Comparison of ENCODE assay signal across 18 cellular contexts in the genomic region with DNA sequence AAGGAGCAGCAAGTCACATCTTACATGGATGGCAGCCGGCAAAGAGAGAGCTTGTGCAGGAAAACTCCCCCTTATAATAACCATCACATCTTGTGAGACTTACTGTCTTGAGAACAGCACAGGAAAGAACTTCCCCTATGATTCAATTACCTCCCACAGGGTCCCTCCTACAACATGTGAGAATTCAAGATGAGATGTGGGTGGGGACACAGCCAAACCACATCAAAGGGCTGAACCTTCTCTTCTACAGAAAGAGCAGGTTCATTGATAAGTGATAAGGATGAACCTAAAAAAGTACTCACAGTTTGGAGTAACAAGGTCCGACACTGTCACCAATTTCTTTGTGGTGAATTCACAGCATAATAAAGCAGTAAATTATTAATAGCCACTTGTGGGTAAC.
DNase-seq lines count a peak whose midpoint lies in the region; ATAC-seq and TF ChIP-seq lines count a peak whose summit lies in the region.
"Had no signal": no experiment of that assay in that cellular context is flagged by ENCODE, and none has a peak within 500 bp of the region (broad histone marks: within the 10 kb centered on the region; RNA-seq: fewer than 3 reads in every experiment).

No MANE protein-coding gene starts in this region.

- H3K4me2 ChIP-seq in DND-41 (ENCODE audit: insufficient read depth, low read length), result no peak overlapping the region

- H3K4me1 ChIP-seq in DND-41 (ENCODE audit: insufficient read depth, low read length) (no peaks in the 10 kb centered on the region), HEK293 (ENCODE audit: control insufficient read depth, insufficient read depth, low read length) (no peaks in the 10 kb centered on the region), gastroesophageal sphincter (no peaks in the 10 kb centered on the region)
- H3K4me1 ChIP-seq: esophagus squamous epithelium, left ventricle myocardium inferior, parathyroid adenoma, Peyer's patch, upper lobe of right lung had no signal

- CTCF ChIA-PET in HEK293 (lab: Yijun Ruan, JAX), result no interaction called here

- H3K9me3 ChIP-seq in DND-41 (ENCODE audit: insufficient read depth, low read length, severe bottlenecking) (no peaks in the 10 kb centered on the region), HEK293 (ENCODE audit: control insufficient read depth, insufficient read depth, low read depth, low read length) (no peaks in the 10 kb centered on the region), gastroesophageal sphincter (no peaks in the 10 kb centered on the region)
- H3K9me3 ChIP-seq: esophagus squamous epithelium, left ventricle myocardium inferior, Peyer's patch, upper lobe of right lung had no signal

- H3K27me3 ChIP-seq in DND-41 (ENCODE audit: insufficient read depth, low read length, poor library complexity) (no peaks in the 10 kb centered on the region), gastroesophageal sphincter (no peaks in the 10 kb centered on the region)
- H3K27me3 ChIP-seq: brain microvascular endothelial cell, esophagus squamous epithelium, Peyer's patch, upper lobe of right lung had no signal

- TF ChIP-seq POLR2A in gastroesophageal sphincter (IDR thresholded peaks at IDR 0.05), result no peak

- H3K79me2 ChIP-seq in DND-41 (ENCODE audit: insufficient read depth, low read length), result no peaks in the 10 kb centered on the region
- H3K79me2 ChIP-seq: parathyroid adenoma had no signal

- POLR2A ChIA-PET in HEK293 (lab: Yijun Ruan, JAX), result no interaction called here

- H3K36me3 ChIP-seq in DND-41 (ENCODE audit: insufficient read depth, low read length), result no peaks in the 10 kb centered on the region
- no peaks in the 10 kb centered on the region for H3K36me3 ChIP-seq in HEK293 (ENCODE audit: control insufficient read depth in 2 of 2, insufficient read depth in 1 of 2, low read length in 2 of 2)
- H3K36me3 ChIP-seq in gastroesophageal sphincter, result no peaks in the 10 kb centered on the region
- H3K36me3 ChIP-seq: brain microvascular endothelial cell, esophagus squamous epithelium, left ventricle myocardium inferior, Peyer's patch, upper lobe of right lung had no signal

- ATAC-seq in DND-41 (ENCODE audit: insufficient read depth, low read depth), result peak; percentile 14; the same call in 1 of the 3 replicates
- ATAC-seq in GM18861 (IDR thresholded peaks at IDR 0.05; ENCODE audit: unreplicated experiment), result peak; percentile 76
- peak; percentile 44 for ATAC-seq in HG03280 (IDR thresholded peaks at IDR 0.05; ENCODE audit: unreplicated experiment)
- ATAC-seq in gastroesophageal sphincter, result no peak
- ATAC-seq: stimulated activated naive B cell treated with anti-CD40 and anti-IgM and Interleukin-4, amounts not matched to agents 10 μg/mL and 1 μg/mL and 100 μg/mL, for 72 hours; upper lobe of right lung; WTC11 had no signal

- H3K4me3 ChIP-seq in DND-41 (ENCODE audit: low read depth in 1 of 2, low read length in 2 of 2) (no peak overlapping the region), HEK293 (ENCODE audit: low read depth, low read length) (no peak overlapping the region), gastroesophageal sphincter (no peak overlapping the region)
- H3K4me3 ChIP-seq: esophagus squamous epithelium, left ventricle myocardium inferior, Peyer's patch, upper lobe of right lung had no signal

- no peak overlapping the region for H3K9ac ChIP-seq in DND-41 (ENCODE audit: low read depth, low read length)
- H3K9ac ChIP-seq: parathyroid adenoma had no signal

- no peak for TF ChIP-seq EP300 in gastroesophageal sphincter (IDR thresholded peaks at IDR 0.05)

- H2AFZ ChIP-seq in DND-41 (ENCODE audit: low read depth, low read length), result no peak overlapping the region
- H2AFZ ChIP-seq: parathyroid adenoma had no signal

- H3K27ac ChIP-seq in DND-41 (ENCODE audit: low read length) (no peak overlapping the region), HEK293 (ENCODE audit: extremely low read depth, low read depth, low read length) (no peak overlapping the region), gastroesophageal sphincter (no peak overlapping the region)
- H3K27ac ChIP-seq: brain microvascular endothelial cell, esophagus squamous epithelium, left ventricle myocardium inferior, parathyroid adenoma, Peyer's patch, upper lobe of right lung had no signal

- WGBS in gastroesophageal sphincter (ENCODE audit: low coverage in 1 of 2), 2 donors, result 64 to 100% methylated on average over 1 to 2 of the region's 2 CpGs

- DNase-seq in DND-41 (peak; percentile 5), DMS114 treated with DMSO at 0.1 percent for 48 hours (lab: John Stamatoyannopoulos, UW; ENCODE audit: unreplicated experiment) (no peak), kidney tubule cell (ENCODE audit: low spot score) (no peak), SHP77 (lab: John Stamatoyannopoulos, UW) (no peak)
- DNase-seq: brain microvascular endothelial cell; esophagus squamous epithelium; left ventricle myocardium inferior; NCI-H1930; Peyer's patch; small intestine; stimulated activated naive B cell treated with anti-CD40 and anti-IgM and Interleukin-4, amounts not matched to agents 10 μg/mL and 1 μg/mL and 100 μg/mL, for 72 hours; upper lobe of right lung had no signal

- TF ChIP-seq CTCF in DND-41 (IDR thresholded peaks at IDR 0.05; ENCODE audit: borderline replicate concordance, extremely low read depth, low read length, poor library complexity, severe bottlenecking) (no peak), HEK293 (tag by site-specific recombination; IDR thresholded peaks at IDR 0.05) (no peak), gastroesophageal sphincter (IDR thresholded peaks at IDR 0.05) (no peak)

- H4K20me1 ChIP-seq in DND-41 (ENCODE audit: insufficient read depth, low read length), result no peaks in the 10 kb centered on the region

TF ChIP-seq in HEK293, 187 proteins besides CTCF, POLR2A, EP300 and RAD21:
- TF ChIP-seq, protein P1, sequence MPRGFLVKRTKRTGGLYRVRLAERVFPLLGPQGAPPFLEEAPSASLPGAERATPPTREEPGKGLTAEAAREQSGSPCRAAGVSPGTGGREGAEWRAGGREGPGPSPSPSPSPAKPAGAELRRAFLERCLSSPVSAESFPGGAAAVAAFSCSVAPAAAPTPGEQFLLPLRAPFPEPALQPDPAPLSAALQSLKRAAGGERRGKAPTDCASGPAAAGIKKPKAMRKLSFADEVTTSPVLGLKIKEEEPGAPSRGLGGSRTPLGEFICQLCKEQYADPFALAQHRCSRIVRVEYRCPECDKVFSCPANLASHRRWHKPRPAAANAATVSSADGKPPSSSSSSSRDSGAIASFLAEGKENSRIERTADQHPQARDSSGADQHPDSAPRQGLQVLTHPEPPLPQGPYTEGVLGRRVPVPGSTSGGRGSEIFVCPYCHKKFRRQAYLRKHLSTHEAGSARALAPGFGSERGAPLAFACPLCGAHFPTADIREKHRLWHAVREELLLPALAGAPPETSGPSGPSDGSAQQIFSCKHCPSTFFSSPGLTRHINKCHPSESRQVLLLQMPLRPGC (tag by site-specific recombination; IDR thresholded peaks at IDR 0.05), result no peak
- TF ChIP-seq ZNF621 (tag by site-specific recombination; IDR thresholded peaks at IDR 0.05), result no peak
- TF ChIP-seq EGR2 (tag by site-specific recombination; IDR thresholded peaks at IDR 0.05; ENCODE audit: low read depth), result peak; percentile 43; the same call in 1 of the 2 replicates
